Comparison of ENCODE assay signal across 8 cellular contexts in the genomic region with DNA sequence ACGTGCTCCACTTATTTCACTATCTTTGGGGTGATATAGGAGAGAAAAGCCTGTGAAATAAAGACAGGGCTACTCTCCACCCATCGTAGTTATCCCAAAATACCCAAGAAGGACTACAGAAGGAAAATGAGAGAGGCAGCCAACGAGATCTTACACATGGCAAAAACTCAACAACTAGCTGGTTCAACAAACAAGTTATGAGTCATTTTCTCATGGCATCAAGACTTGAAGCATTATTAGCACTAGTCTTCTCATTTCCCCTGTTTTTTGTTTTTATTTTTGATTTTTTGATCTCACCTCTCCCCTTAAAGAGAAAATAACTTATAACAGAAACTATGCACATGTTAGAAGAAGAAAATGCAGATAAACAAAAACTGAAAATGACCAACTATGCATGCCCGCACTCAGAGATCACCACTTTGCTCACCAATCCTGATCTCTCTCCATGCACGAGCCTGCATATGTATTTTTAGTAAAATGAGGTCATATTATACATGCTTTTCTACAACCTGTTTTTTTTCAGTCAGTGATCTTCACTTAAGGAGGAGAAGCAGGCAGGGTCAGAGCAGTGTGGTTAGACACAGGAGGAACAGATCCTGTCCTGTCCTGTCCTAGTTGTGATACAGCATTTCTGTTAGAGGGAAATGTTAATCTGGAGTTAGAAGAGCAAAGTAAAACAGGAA. TPM values are rescaled to one million over a fixed set of nuclear protein-coding genes. Genes with fewer than 3 reads are reported as not detected.
DNase-seq lines count a peak whose midpoint lies in the region; ATAC-seq and TF ChIP-seq lines count a peak whose summit lies in the region.

No MANE protein-coding gene starts in this region.

- H3K9me3 Mint-ChIP-seq in activated naive CD4-positive, alpha-beta T cell treated with anti-CD3 and anti-CD28 coated beads, Interleukin-2, amount 10 ng/mL, durations not matched to agents 7 days and 5 days, result peaks cover 5% of the 10 kb centered on the region
- peaks cover 5% of the 10 kb centered on the region for H3K9me3 Mint-ChIP-seq in T-helper 1 cell treated with Interleukin-12 subunit alpha and Interleukin-12 subunit beta and Interleukin-4 antibody, amounts not matched to agents 30 μg/mL and 1 μg/mL, for 36 hours
- no peaks in the 10 kb centered on the region for H3K9me3 Mint-ChIP-seq in osteocyte (ENCODE audit: unreplicated experiment)

- 33% methylated on average over 5 of the region's 5 CpGs for WGBS in right cardiac atrium

- H3K9me3 ChIP-seq in right cardiac atrium (ENCODE audit: control insufficient read depth, low read length) (no peaks in the 10 kb centered on the region), vagina (no peaks in the 10 kb centered on the region)

- H3K36me3 Mint-ChIP-seq in activated naive CD4-positive, alpha-beta T cell treated with anti-CD3 and anti-CD28 coated beads, Interleukin-2, amount 10 ng/mL, durations not matched to agents 7 days and 5 days, result peaks cover 63% of the 10 kb centered on the region
- H3K36me3 Mint-ChIP-seq in T-helper 1 cell treated with Interleukin-12 subunit alpha and Interleukin-12 subunit beta and Interleukin-4 antibody, amounts not matched to agents 30 μg/mL and 1 μg/mL, for 36 hours (ENCODE audit: low read depth), result peaks cover 39% of the 10 kb centered on the region
- H3K36me3 Mint-ChIP-seq in osteocyte (ENCODE audit: unreplicated experiment), result no peaks in the 10 kb centered on the region

- peak; percentile 6 to 16 for ATAC-seq in right cardiac atrium

- intact Hi-C loops in right cardiac atrium (cut with DNase I), result no loop called here
- intact Hi-C loops in vagina (cut with DNase I), result no loop called here

- H3K4me3 ChIP-seq in right cardiac atrium (ENCODE audit: low read length) (no peak overlapping the region), vagina (no peak overlapping the region)

- no peak for TF ChIP-seq POLR2A in vagina (IDR thresholded peaks at IDR 0.05)

- DNase-seq in activated naive CD4-positive, alpha-beta T cell treated with anti-CD3 and anti-CD28 coated beads, Interleukin-2, amount 10 ng/mL, durations not matched to agents 7 days and 5 days, result no peak
- DNase-seq in activated naive CD4-positive, alpha-beta T cell treated with Interleukin-2 at 50 U/mL for 16 hours, result no peak
- no peak for DNase-seq in right cardiac atrium
- no peak for DNase-seq in vagina (ENCODE audit: extremely low spot score in 2 of 2)
- DNase-seq in osteocyte (ENCODE audit: extremely low spot score, unreplicated experiment), result no peak
- DNase-seq in NCI-H510A treated with DMSO at 0.1 percent for 48 hours (lab: John Stamatoyannopoulos, UW), result no peak
- no peak for DNase-seq in NCI-H1092 treated with DMSO at 0.1 percent for 48 hours (lab: John Stamatoyannopoulos, UW)

- H3K4me1 ChIP-seq in right cardiac atrium (ENCODE audit: control insufficient read depth, insufficient read depth, low read length), result peaks cover 24% of the 10 kb centered on the region
- peaks cover 54% of the 10 kb centered on the region for H3K4me1 ChIP-seq in vagina

- peak overlapping the region; percentile 99 for H3K27ac Mint-ChIP-seq in activated naive CD4-positive, alpha-beta T cell treated with anti-CD3 and anti-CD28 coated beads, Interleukin-2, amount 10 ng/mL, durations not matched to agents 7 days and 5 days
- peak overlapping the region; percentile 100 for H3K27ac Mint-ChIP-seq in T-helper 1 cell treated with Interleukin-12 subunit alpha and Interleukin-12 subunit beta and Interleukin-4 antibody, amounts not matched to agents 30 μg/mL and 1 μg/mL, for 36 hours
- H3K27ac Mint-ChIP-seq in osteocyte (ENCODE audit: unreplicated experiment), result no peak overlapping the region

- H3K27me3 ChIP-seq in right cardiac atrium (ENCODE audit: control insufficient read depth, insufficient read depth) (no peaks in the 10 kb centered on the region), vagina (no peaks in the 10 kb centered on the region)

- no peaks in the 10 kb centered on the region for H3K27me3 Mint-ChIP-seq in activated naive CD4-positive, alpha-beta T cell treated with anti-CD3 and anti-CD28 coated beads, Interleukin-2, amount 10 ng/mL, durations not matched to agents 7 days and 5 days
- no peaks in the 10 kb centered on the region for H3K27me3 Mint-ChIP-seq in T-helper 1 cell treated with Interleukin-12 subunit alpha and Interleukin-12 subunit beta and Interleukin-4 antibody, amounts not matched to agents 30 μg/mL and 1 μg/mL, for 36 hours (ENCODE audit: low read depth)
- H3K27me3 Mint-ChIP-seq in osteocyte (ENCODE audit: unreplicated experiment), result peaks cover 12% of the 10 kb centered on the region

- peaks cover 93% of the 10 kb centered on the region for H3K4me1 Mint-ChIP-seq in activated naive CD4-positive, alpha-beta T cell treated with anti-CD3 and anti-CD28 coated beads, Interleukin-2, amount 10 ng/mL, durations not matched to agents 7 days and 5 days
- peaks cover 71% of the 10 kb centered on the region for H3K4me1 Mint-ChIP-seq in T-helper 1 cell treated with Interleukin-12 subunit alpha and Interleukin-12 subunit beta and Interleukin-4 antibody, amounts not matched to agents 30 μg/mL and 1 μg/mL, for 36 hours (ENCODE audit: low read depth)
- H3K4me1 Mint-ChIP-seq in osteocyte (ENCODE audit: unreplicated experiment), result no peaks in the 10 kb centered on the region

- peak overlapping the region; percentile 79 for H3K4me3 Mint-ChIP-seq in activated naive CD4-positive, alpha-beta T cell treated with anti-CD3 and anti-CD28 coated beads, Interleukin-2, amount 10 ng/mL, durations not matched to agents 7 days and 5 days
- peak overlapping the region; percentile 94 for H3K4me3 Mint-ChIP-seq in T-helper 1 cell treated with Interleukin-12 subunit alpha and Interleukin-12 subunit beta and Interleukin-4 antibody, amounts not matched to agents 30 μg/mL and 1 μg/mL, for 36 hours
- H3K4me3 Mint-ChIP-seq in osteocyte (ENCODE audit: unreplicated experiment), result no peak overlapping the region

- H3K27ac ChIP-seq in right cardiac atrium (ENCODE audit: low read length) (peak overlapping the region; percentile 79), vagina (peak overlapping the region; percentile 80)

- CTCF ChIA-PET in activated naive CD4-positive, alpha-beta T cell treated with anti-CD3 and anti-CD28 coated beads, Interleukin-2, amount 10 ng/mL, durations not matched to agents 7 days and 5 days (lab: Charles Lee), result interaction anchor here (0.7 to 1.0 kb wide), 3 partner anchors 38 to 165 kb away, joined by 3 read pairs; a partner anchor contains a TSS

- TF ChIP-seq CTCF in vagina (IDR thresholded peaks at IDR 0.05), result no peak
- TF ChIP-seq CTCF in osteocyte (IDR thresholded peaks at IDR 0.05), result no peak

- no peaks in the 10 kb centered on the region for H3K36me3 ChIP-seq in vagina

RNA-seq across cellular contexts. Expression of a gene that starts 22.8 kb away (rescaled TPM):
- total RNA-seq in right cardiac atrium (10 to 100 TPM in 3 of 4 donors, 1 to 10 TPM in 1; 9.9 to 22.8 (median 17.5) TPM), vagina (15.7 TPM), osteocyte (2.7 TPM in 2 replicates)
- 16.9 TPM for polyA plus RNA-seq in right cardiac atrium

RNA-seq across cellular contexts. Expression of a gene that starts 33.4 kb away (rescaled TPM):
- total RNA-seq in right cardiac atrium (10 to 100 TPM; 48.6 to 75.5 (median 56.2) TPM), vagina (42.0 TPM), osteocyte (60.0 and 62.0 TPM in 2 replicates)
- 56.1 TPM for polyA plus RNA-seq in right cardiac atrium

RNA-seq across cellular contexts. Expression of a gene that starts 47.3 kb away (rescaled TPM):
- 10 to 100 TPM; 55.8 to 68.2 (median 57.2) TPM for total RNA-seq in right cardiac atrium
- 17.5 TPM for polyA plus RNA-seq in right cardiac atrium
- total RNA-seq in vagina, result 36.1 TPM
- 50.5 and 58.0 TPM in 2 replicates for total RNA-seq in osteocyte
